ENCODE assay signal across 8 cellular contexts in the genomic region with DNA sequence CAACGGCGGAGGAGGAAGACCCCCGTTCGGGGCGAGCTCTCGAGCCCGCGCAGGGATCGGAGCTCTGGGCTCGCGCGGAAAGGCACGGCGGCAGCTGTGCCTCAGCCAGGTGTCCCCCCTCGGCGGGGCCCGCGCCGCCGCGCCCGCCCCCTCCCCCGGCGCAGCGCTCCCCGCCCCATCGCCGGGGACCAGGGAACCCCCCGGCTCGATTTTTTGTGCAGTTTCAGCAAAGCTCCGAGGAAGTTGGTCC.
DNase-seq lines count a peak whose midpoint lies in the region; ATAC-seq, FAIRE-seq and TF ChIP-seq lines count a peak whose summit lies in the region.

No MANE protein-coding gene starts in this region.

- 0 to 4% (median 1%) methylated on average over 5 to 31 of the region's 31 CpGs for WGBS in heart left ventricle, 4 donors

- POLR2A ChIA-PET in HEK293 (lab: Yijun Ruan, JAX) = interaction anchor here (1.2 to 4.3 kb wide), 7 partner anchors 10 to 786 kb away, joined by 3 to 50 read pairs (median 5); a partner anchor contains a TSS

- no peak for TF ChIP-seq POLR2A in heart left ventricle (IDR thresholded peaks at IDR 0.05)

- H3K27me3 ChIP-seq in heart left ventricle = peaks cover 0 to 14% (median 0%) of the 10 kb centered on the region in 9 donors
- H3K27me3 ChIP-seq in skeletal muscle tissue (ENCODE audit: control insufficient read depth in 3 of 3, insufficient read depth in 3 of 3, low read length in 3 of 3) = no peaks in the 10 kb centered on the region

- H3K9me3 ChIP-seq in HEK293 (ENCODE audit: control insufficient read depth, insufficient read depth, low read depth, low read length) (no peaks in the 10 kb centered on the region), heart left ventricle (no peaks in the 10 kb centered on the region), skeletal muscle tissue (ENCODE audit: control insufficient read depth in 3 of 3, low read length in 3 of 3) (no peaks in the 10 kb centered on the region)

- DNase-seq in D721Med (ENCODE audit: insufficient read length, low spot score) = peak; percentile 38
- no peak for DNase-seq in heart left ventricle
- no peak for DNase-seq in activated gamma-delta T cell (lab: John Stamatoyannopoulos, UW)
- no peak for DNase-seq in globus pallidus (ENCODE audit: low spot score)
- DNase-seq in NCI-H2081 (lab: John Stamatoyannopoulos, UW) = no peak

- ATAC-seq in heart left ventricle = peak in 3 of 4 donors; percentile 0 to 4 (median 3)

- H3K27ac ChIP-seq in HEK293 (ENCODE audit: extremely low read depth, low read depth, low read length) (peak overlapping the region; percentile 99), VCaP (peak overlapping the region; percentile 100), heart left ventricle (peak overlapping the region; percentile 99 to 100 (median 99)), skeletal muscle tissue (ENCODE audit: low read depth, low read length) (peak overlapping the region; percentile 99)

- TF ChIP-seq CTCF in D721Med (IDR thresholded peaks at IDR 0.05; ENCODE audit: insufficient read depth, missing control alignments) (no peak), HEK293 (tag by site-specific recombination; IDR thresholded peaks at IDR 0.05) (no peak), VCaP (conservative IDR thresholded peaks at IDR 0.05) (no peak), heart left ventricle (IDR thresholded peaks at IDR 0.05) (no peak)

- H3K4me1 ChIP-seq in HEK293 (ENCODE audit: control insufficient read depth, insufficient read depth, low read length) = peaks cover 1% of the 10 kb centered on the region
- H3K4me1 ChIP-seq in heart left ventricle = peaks cover 0 to 72% (median 35%) of the 10 kb centered on the region in 12 donors
- peaks cover 43 to 49% (median 49%) of the 10 kb centered on the region in 3 donors for H3K4me1 ChIP-seq in skeletal muscle tissue (ENCODE audit: control insufficient read depth in 3 of 3, insufficient read depth in 3 of 3, low read length in 3 of 3)

- no peaks in the 10 kb centered on the region for H3K36me3 ChIP-seq in HEK293 (ENCODE audit: control insufficient read depth in 2 of 2, insufficient read depth in 1 of 2, low read length in 2 of 2)
- peaks cover 0 to 13% (median 0%) of the 10 kb centered on the region in 9 donors for H3K36me3 ChIP-seq in heart left ventricle
- H3K36me3 ChIP-seq in skeletal muscle tissue (ENCODE audit: control insufficient read depth in 3 of 3, insufficient read depth in 3 of 3, low read length in 3 of 3) = peaks cover 0 to 6% (median 4%) of the 10 kb centered on the region in 3 donors

- no peak for FAIRE-seq in D721Med (lab: Jason Lieb, UNC)

- H3K4me3 ChIP-seq in HEK293 (ENCODE audit: low read depth, low read length) = peak overlapping the region; percentile 63
- H3K4me3 ChIP-seq in heart left ventricle = peak overlapping the region; percentile 73 to 98 (median 90)
- peak overlapping the region; percentile 86 to 99 (median 97) for H3K4me3 ChIP-seq in skeletal muscle tissue (ENCODE audit: low read length in 3 of 3)

- H3K9ac ChIP-seq in skeletal muscle tissue (ENCODE audit: low read depth in 1 of 3, low read length in 3 of 3) = peak overlapping the region; percentile 97 to 100 (median 98)

- intact Hi-C loops in heart left ventricle (cut with DNase I) = loop anchor here in 8 of 10 donors (2.0 to 10.0 kb wide), 9 partner anchors 42 to 550 kb away; a partner anchor contains a TSS

- CTCF ChIA-PET in HEK293 (lab: Yijun Ruan, JAX) = no interaction called here

TF ChIP-seq in HEK293, 187 proteins besides CTCF, POLR2A, EP300 and RAD21:
- TF ChIP-seq, protein P1, sequence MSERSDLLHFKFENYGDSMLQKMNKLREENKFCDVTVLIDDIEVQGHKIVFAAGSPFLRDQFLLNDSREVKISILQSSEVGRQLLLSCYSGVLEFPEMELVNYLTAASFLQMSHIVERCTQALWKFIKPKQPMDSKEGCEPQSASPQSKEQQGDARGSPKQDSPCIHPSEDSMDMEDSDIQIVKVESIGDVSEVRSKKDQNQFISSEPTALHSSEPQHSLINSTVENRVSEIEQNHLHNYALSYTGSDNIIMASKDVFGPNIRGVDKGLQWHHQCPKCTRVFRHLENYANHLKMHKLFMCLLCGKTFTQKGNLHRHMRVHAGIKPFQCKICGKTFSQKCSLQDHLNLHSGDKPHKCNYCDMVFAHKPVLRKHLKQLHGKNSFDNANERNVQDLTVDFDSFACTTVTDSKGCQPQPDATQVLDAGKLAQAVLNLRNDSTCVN (tag by site-specific recombination; optimal IDR thresholded peaks at IDR 0.05) = no peak
- TF ChIP-seq ZNF510 (tag by site-specific recombination; IDR thresholded peaks at IDR 0.05; ENCODE audit: insufficient replicate concordance) (no peak), ZNF239 (tag by site-specific recombination; IDR thresholded peaks at IDR 0.05) (no peak), SP2 (tag by site-specific recombination; IDR thresholded peaks at IDR 0.05) (0 out of 2 replicates have a peak, but pooled peaks have one; percentile 43), HOXD13 (CRISPR knock-in tag; IDR thresholded peaks at IDR 0.05; ENCODE audit: borderline replicate concordance) (no peak), ZFHX2 (tag by site-specific recombination; conservative IDR thresholded peaks at IDR 0.05) (no peak), GFI1B (tag by site-specific recombination; IDR thresholded peaks at IDR 0.05) (no peak)
- TF ChIP-seq, protein P2, sequence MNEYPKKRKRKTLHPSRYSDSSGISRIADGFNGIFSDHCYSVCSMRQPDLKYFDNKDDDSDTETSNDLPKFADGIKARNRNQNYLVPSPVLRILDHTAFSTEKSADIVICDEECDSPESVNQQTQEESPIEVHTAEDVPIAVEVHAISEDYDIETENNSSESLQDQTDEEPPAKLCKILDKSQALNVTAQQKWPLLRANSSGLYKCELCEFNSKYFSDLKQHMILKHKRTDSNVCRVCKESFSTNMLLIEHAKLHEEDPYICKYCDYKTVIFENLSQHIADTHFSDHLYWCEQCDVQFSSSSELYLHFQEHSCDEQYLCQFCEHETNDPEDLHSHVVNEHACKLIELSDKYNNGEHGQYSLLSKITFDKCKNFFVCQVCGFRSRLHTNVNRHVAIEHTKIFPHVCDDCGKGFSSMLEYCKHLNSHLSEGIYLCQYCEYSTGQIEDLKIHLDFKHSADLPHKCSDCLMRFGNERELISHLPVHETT (tag by site-specific recombination; IDR thresholded peaks at IDR 0.05) = no peak
